9 cellular contexts compared by ENCODE assay signal in genomic region chr2:158998486-158999248, GRCh38. TPM values are rescaled to one million over a fixed set of nuclear protein-coding genes. Genes with fewer than 3 reads are reported as not detected.
DNase-seq lines count a peak whose midpoint lies in the region; ATAC-seq, FAIRE-seq and TF ChIP-seq lines count a peak whose summit lies in the region.
"Had no signal": no experiment of that assay in that cellular context is flagged by ENCODE, and none has a peak within 500 bp of the region (broad histone marks: within the 10 kb centered on the region; RNA-seq: fewer than 3 reads in every experiment).

No MANE protein-coding gene starts in this region.

- H3K27me3 ChIP-seq in ascending aorta (no peaks in the 10 kb centered on the region), liver (ENCODE audit: control insufficient read depth in 4 of 4, insufficient read depth in 4 of 4, low read length in 3 of 4) (no peaks in the 10 kb centered on the region)

- 82% methylated on average over 9 of the region's 9 CpGs for WGBS in liver

- TF ChIP-seq CTCF in ascending aorta (IDR thresholded peaks at IDR 0.05) (no peak), liver (IDR thresholded peaks at IDR 0.05; ENCODE audit: low read depth, low read length, missing input control) (no peak)

- H3K9ac ChIP-seq in liver (ENCODE audit: low read depth in 1 of 2, low read length in 2 of 2): no peak overlapping the region

- H3K27ac ChIP-seq in ascending aorta: peak overlapping the region; percentile 44 to 50
- H3K27ac ChIP-seq in liver (ENCODE audit: low read depth in 1 of 2, low read length in 2 of 2): peak overlapping the region in 1 of 2 donors; percentile 21

- TF ChIP-seq RAD21 in liver (IDR thresholded peaks at IDR 0.05): no peak

- no peak for ATAC-seq in HG02763 (IDR thresholded peaks at IDR 0.05; ENCODE audit: unreplicated experiment)
- no peak for ATAC-seq in GM21717 (IDR thresholded peaks at IDR 0.05; ENCODE audit: unreplicated experiment)
- ATAC-seq: Panc1 had no signal

- no peaks in the 10 kb centered on the region for H3K9me3 ChIP-seq in ascending aorta
- no peaks in the 10 kb centered on the region for H3K9me3 ChIP-seq in liver (ENCODE audit: control insufficient read depth in 4 of 4, low read length in 3 of 4)

- H3K4me3 ChIP-seq in ascending aorta: no peak overlapping the region
- no peak overlapping the region for H3K4me3 ChIP-seq in liver (ENCODE audit: low read depth in 1 of 3, low read length in 3 of 3)

- H3K36me3 ChIP-seq in ascending aorta (peaks cover 0 to 4% of the 10 kb centered on the region in 2 donors), liver (ENCODE audit: control insufficient read depth in 4 of 4, insufficient read depth in 3 of 4, low read depth in 1 of 4, low read length in 3 of 4) (peaks cover 0 to 2% (median 0%) of the 10 kb centered on the region in 4 donors)

- H3K4me1 ChIP-seq in ascending aorta (peaks cover 5 to 26% of the 10 kb centered on the region in 2 donors), liver (ENCODE audit: control insufficient read depth in 4 of 4, insufficient read depth in 4 of 4, low read length in 3 of 4) (peaks cover 0 to 20% (median 10%) of the 10 kb centered on the region in 4 donors)

- intact Hi-C loops in ascending aorta (cut with DNase I): loop anchor here (2.0 kb wide), 1 partner anchor 30 kb away; the partner anchor contains the start of gene TANC1

- peak; percentile 30 for DNase-seq in SIG-M5 treated with dmso at 0.1 percent for 504 hours (lab: John Stamatoyannopoulos, UW; ENCODE audit: unreplicated experiment)
- no peak for DNase-seq in SIG-M5 (lab: John Stamatoyannopoulos, UW)
- DNase-seq in ascending aorta (ENCODE audit: low spot score in 2 of 2): peak in 1 of 2 donors; percentile 70
- peak; percentile 12 for DNase-seq in urothelium cell line (ENCODE audit: low spot score)
- no peak for DNase-seq in germinal center (ENCODE audit: low spot score)

- FAIRE-seq in urothelium cell line (lab: Jason Lieb, UNC): no peak

TF ChIP-seq in liver, 16 proteins besides CTCF, POLR2A, EP300 and RAD21:
- no peak for TF ChIP-seq GABPA (IDR thresholded peaks at IDR 0.05 in 1 of 2, conservative IDR thresholded peaks at IDR 0.05 in 1 of 2)
- peak; percentile 7 for TF ChIP-seq FOXA2 (IDR thresholded peaks at IDR 0.05)

RNA-seq across cellular contexts. Expression of gene TANC1, which starts 30.2 kb away (rescaled TPM):
- total RNA-seq in ascending aorta: 45.4 TPM
- total RNA-seq in liver: 10 to 100 TPM in 1 of 2 donors, 1 to 10 TPM in 1; 6.6 to 17.7 TPM
- polyA plus RNA-seq in liver: 1 to 10 TPM; 3.7 TPM

Comparison
In these comparisons a context has a peak if more than half of its experiments do, and no peak if none do; other contexts are left out.
1. DNase-seq: peak in SIG-M5 treated with dmso at 0.1 percent for 504 hours (single experiment) and urothelium cell line (single experiment); none in SIG-M5 (single experiment) and germinal center (single experiment).